Comparison of ENCODE assay signal across 8 cellular contexts in genomic region chr5:116576043-116576713, GRCh38. TPM values are rescaled to one million over a fixed set of nuclear protein-coding genes. Genes with fewer than 3 reads are reported as not detected.
A peak's percentile ranks its signal among the peaks of the same experiment; 100 is the strongest.
DNase-seq lines count a peak whose midpoint lies in the region; ATAC-seq, FAIRE-seq and TF ChIP-seq lines count a peak whose summit lies in the region.

No MANE protein-coding gene starts in this region.

- no peaks in the 10 kb centered on the region for H3K36me3 ChIP-seq in KMS-11 (ENCODE audit: insufficient read depth)
- no peaks in the 10 kb centered on the region for H3K36me3 ChIP-seq in naive thymus-derived CD4-positive, alpha-beta T cell (ENCODE audit: control insufficient read depth in 2 of 3, insufficient read depth in 3 of 3, low read length in 3 of 3)

- CTCF ChIA-PET in activated CD8-positive, alpha-beta memory T cell treated with anti-CD3 and anti-CD28 coated beads, Interleukin-2, amount 10 ng/mL, durations not matched to agents 7 days and 5 days (lab: Charles Lee), result interaction anchor here (1.0 to 1.6 kb wide), 3 partner anchors 11 to 30 kb away, joined by 3 to 5 read pairs (median 3); no protein-coding TSS in a partner anchor
- CTCF ChIA-PET in naive thymus-derived CD4-positive, alpha-beta T cell (lab: Charles Lee), result no interaction called here

- H3K9me3 ChIP-seq in naive thymus-derived CD4-positive, alpha-beta T cell (ENCODE audit: control insufficient read depth in 2 of 3, low read length in 3 of 3), result no peaks in the 10 kb centered on the region

- intact Hi-C loops in naive thymus-derived CD4-positive, alpha-beta T cell (cut with micrococcal nuclease), result loop anchor here in 1 of 2 donors (1.0 to 10.0 kb wide), 2 partner anchors 372 to 611 kb away; partner anchors contain the start of gene LVRN

- peak; percentile 5 for DNase-seq in NCI-H1694 treated with DMSO at 0.1 percent for 48 hours (lab: John Stamatoyannopoulos, UW)
- no peak for DNase-seq in NCI-H1694 (lab: John Stamatoyannopoulos, UW)
- peak; percentile 52 for DNase-seq in activated CD8-positive, alpha-beta memory T cell treated with anti-CD3 and anti-CD28 coated beads, Interleukin-2, amount 10 ng/mL, durations not matched to agents 7 days and 5 days
- peak; percentile 47 for DNase-seq in fibroblast of the conjunctiva (ENCODE audit: low read depth)
- DNase-seq in naive thymus-derived CD4-positive, alpha-beta T cell, result peak in 1 of 9 donors; percentile 49
- peak; percentile 73 for DNase-seq in urothelium cell line (ENCODE audit: low spot score)

- no peaks in the 10 kb centered on the region for H3K79me2 ChIP-seq in KMS-11 (ENCODE audit: insufficient read depth, low read depth)

- peak overlapping the region; percentile 51; the same call in 1 of the 2 replicates for H3K9ac ChIP-seq in KMS-11

- no peak overlapping the region for H3K27ac Mint-ChIP-seq in activated CD8-positive, alpha-beta memory T cell treated with anti-CD3 and anti-CD28 coated beads, Interleukin-2, amount 10 ng/mL, durations not matched to agents 7 days and 5 days
- no peak overlapping the region for H3K27ac Mint-ChIP-seq in naive thymus-derived CD4-positive, alpha-beta T cell

- no peaks in the 10 kb centered on the region for H4K20me1 ChIP-seq in KMS-11 (ENCODE audit: insufficient read depth)

- TF ChIP-seq CTCF in KMS-11 (conservative IDR thresholded peaks at IDR 0.05; ENCODE audit: low read depth, low read length), result peak; percentile 88

- peaks cover 27% of the 10 kb centered on the region for H3K4me1 Mint-ChIP-seq in activated CD8-positive, alpha-beta memory T cell treated with anti-CD3 and anti-CD28 coated beads, Interleukin-2, amount 10 ng/mL, durations not matched to agents 7 days and 5 days
- peaks cover 15 to 31% (median 22%) of the 10 kb centered on the region in 7 donors for H3K4me1 Mint-ChIP-seq in naive thymus-derived CD4-positive, alpha-beta T cell

- H3K36me3 Mint-ChIP-seq in activated CD8-positive, alpha-beta memory T cell treated with anti-CD3 and anti-CD28 coated beads, Interleukin-2, amount 10 ng/mL, durations not matched to agents 7 days and 5 days, result peaks cover 1% of the 10 kb centered on the region
- no peaks in the 10 kb centered on the region for H3K36me3 Mint-ChIP-seq in naive thymus-derived CD4-positive, alpha-beta T cell

- H3K4me3 Mint-ChIP-seq in activated CD8-positive, alpha-beta memory T cell treated with anti-CD3 and anti-CD28 coated beads, Interleukin-2, amount 10 ng/mL, durations not matched to agents 7 days and 5 days, result peak overlapping the region; percentile 41
- peak overlapping the region in 8 of 10 donors; percentile 10 to 79 (median 60) for H3K4me3 Mint-ChIP-seq in naive thymus-derived CD4-positive, alpha-beta T cell

- ATAC-seq in GM21737 (IDR thresholded peaks at IDR 0.05; ENCODE audit: unreplicated experiment), result peak; percentile 50
- peak; percentile 65 for ATAC-seq in activated CD8-positive, alpha-beta memory T cell treated with anti-CD3 and anti-CD28 coated beads, Interleukin-2, amount 10 ng/mL, durations not matched to agents 7 days and 5 days
- ATAC-seq in naive thymus-derived CD4-positive, alpha-beta T cell, result peak; percentile 48

- peaks cover 24% of the 10 kb centered on the region for H3K4me1 ChIP-seq in KMS-11 (ENCODE audit: low read depth, poor library complexity, severe bottlenecking)
- H3K4me1 ChIP-seq in naive thymus-derived CD4-positive, alpha-beta T cell (ENCODE audit: control insufficient read depth in 2 of 2, insufficient read depth in 2 of 2, low read length in 2 of 2), result peaks cover 0 to 8% of the 10 kb centered on the region in 2 donors

- peak overlapping the region; percentile 47 for H3K4me2 ChIP-seq in KMS-11

- H3K27ac ChIP-seq in KMS-11, result peak overlapping the region; percentile 46
- H3K27ac ChIP-seq in naive thymus-derived CD4-positive, alpha-beta T cell (ENCODE audit: low read depth, low read length), result no peak overlapping the region

- no peak overlapping the region for H3K4me3 ChIP-seq in KMS-11 (IDR thresholded peaks at IDR 0.05; ENCODE audit: insufficient read depth, low read depth, low read length)
- no peak overlapping the region for H3K4me3 ChIP-seq in naive thymus-derived CD4-positive, alpha-beta T cell (ENCODE audit: low read length)

- 0 out of 2 replicates have a peak, but pooled peaks cover 8% of the 10 kb centered on the region for H3K27me3 ChIP-seq in KMS-11 (ENCODE audit: insufficient read depth, low read depth)
- H3K27me3 ChIP-seq in naive thymus-derived CD4-positive, alpha-beta T cell (ENCODE audit: control insufficient read depth in 2 of 2, insufficient read depth in 2 of 2, low read length in 2 of 2), result peaks cover 0 to 12% of the 10 kb centered on the region in 2 donors

- no peaks in the 10 kb centered on the region for H3K9me3 Mint-ChIP-seq in activated CD8-positive, alpha-beta memory T cell treated with anti-CD3 and anti-CD28 coated beads, Interleukin-2, amount 10 ng/mL, durations not matched to agents 7 days and 5 days (ENCODE audit: low read depth)
- peaks cover 0 to 11% (median 0%) of the 10 kb centered on the region in 11 donors for H3K9me3 Mint-ChIP-seq in naive thymus-derived CD4-positive, alpha-beta T cell

- H3K27me3 Mint-ChIP-seq in activated CD8-positive, alpha-beta memory T cell treated with anti-CD3 and anti-CD28 coated beads, Interleukin-2, amount 10 ng/mL, durations not matched to agents 7 days and 5 days, result peaks cover 85% of the 10 kb centered on the region
- H3K27me3 Mint-ChIP-seq in naive thymus-derived CD4-positive, alpha-beta T cell, result peaks cover 59 to 85% (median 69%) of the 10 kb centered on the region in 5 donors

- FAIRE-seq in urothelium cell line (lab: Jason Lieb, UNC), result no peak

- peak overlapping the region; percentile 80 for H2AFZ ChIP-seq in KMS-11 (ENCODE audit: low read depth)

- POLR2A ChIA-PET in naive thymus-derived CD4-positive, alpha-beta T cell (lab: Charles Lee), result no interaction called here

RNA-seq across cellular contexts. Expression of gene SEMA6A, which starts 1.6 kb away (rescaled TPM):
- under 1 TPM in 1 of 2 experiments, not detected in 1; 0.40 TPM for total RNA-seq in activated CD8-positive, alpha-beta memory T cell treated with anti-CD3 and anti-CD28 coated beads, Interleukin-2, amount 10 ng/mL, durations not matched to agents 7 days and 5 days
- total RNA-seq in naive thymus-derived CD4-positive, alpha-beta T cell, result not detected
- 1 to 10 TPM in 1 of 2 donors, under 1 TPM in 1; 0.87 to 1.5 TPM for polyA plus RNA-seq in naive thymus-derived CD4-positive, alpha-beta T cell
